Comparison of ENCODE assay signal across 20 cellular contexts in genomic region chr2:61437170-61437569, GRCh38. TPM values are rescaled to one million over a fixed set of nuclear protein-coding genes. Genes with fewer than 3 reads are reported as not detected.
DNase-seq lines count a peak whose midpoint lies in the region; ATAC-seq and TF ChIP-seq lines count a peak whose summit lies in the region.
"Had no signal": no experiment of that assay in that cellular context is flagged by ENCODE, and none has a peak within 500 bp of the region (broad histone marks: within the 10 kb centered on the region; RNA-seq: fewer than 3 reads in every experiment).

No MANE protein-coding gene starts in this region.

- no peak for TF ChIP-seq RAD21 in liver (IDR thresholded peaks at IDR 0.05)

- TF ChIP-seq POLR2A in heart left ventricle (IDR thresholded peaks at IDR 0.05): no peak

- H3K36me3 ChIP-seq in SU-DHL-6 (ENCODE audit: low read length) (no peaks in the 10 kb centered on the region), liver (ENCODE audit: control insufficient read depth in 4 of 4, insufficient read depth in 3 of 4, low read depth in 1 of 4, low read length in 3 of 4) (no peaks in the 10 kb centered on the region), heart left ventricle (no peaks in the 10 kb centered on the region)
- H3K36me3 ChIP-seq: BE2C had no signal

- peaks cover 66% of the 10 kb centered on the region for H3F3A ChIP-seq in SU-DHL-6 (ENCODE audit: insufficient read depth)

- no peaks in the 10 kb centered on the region for H4K20me1 ChIP-seq in SU-DHL-6 (ENCODE audit: low read depth, low read length)

- H3K27ac Mint-ChIP-seq in activated T-cell treated with anti-CD3 and anti-CD28 coated beads, Interleukin-2, amount 50 U/mL, for 72 hours: peak overlapping the region; percentile 58
- no peak overlapping the region for H3K27ac Mint-ChIP-seq in activated T-cell treated with anti-CD3 and anti-CD28 coated beads, Interleukin-2, amount 50 U/mL, for 24 hours
- H3K27ac Mint-ChIP-seq in stimulated activated memory B cell treated with anti-CD40 and anti-IgM and Interleukin-4, amounts not matched to agents 10 μg/mL and 1 μg/mL and 100 μg/mL, for 72 hours: peak overlapping the region; percentile 17

- H3K4me1 ChIP-seq in liver (ENCODE audit: control insufficient read depth in 4 of 4, insufficient read depth in 4 of 4, low read length in 3 of 4) (peaks cover 11 to 47% (median 24%) of the 10 kb centered on the region in 4 donors), heart left ventricle (peaks cover 0 to 80% (median 44%) of the 10 kb centered on the region in 12 donors)
- H3K4me1 ChIP-seq: BE2C had no signal

- intact Hi-C loops in heart left ventricle (cut with DNase I): no loop called here

- H3K27me3 ChIP-seq in SU-DHL-6 (ENCODE audit: low read length) (no peaks in the 10 kb centered on the region), liver (ENCODE audit: control insufficient read depth in 4 of 4, insufficient read depth in 4 of 4, low read length in 3 of 4) (no peaks in the 10 kb centered on the region), heart left ventricle (no peaks in the 10 kb centered on the region)
- H3K27me3 ChIP-seq: BE2C had no signal

- peaks cover 61% of the 10 kb centered on the region for H3K4me1 Mint-ChIP-seq in activated T-cell treated with anti-CD3 and anti-CD28 coated beads, Interleukin-2, amount 50 U/mL, for 72 hours (ENCODE audit: low read depth)
- H3K4me1 Mint-ChIP-seq in activated T-cell treated with anti-CD3 and anti-CD28 coated beads, Interleukin-2, amount 50 U/mL, for 24 hours (ENCODE audit: low read depth): peaks cover 68% of the 10 kb centered on the region
- H3K4me1 Mint-ChIP-seq in stimulated activated memory B cell treated with anti-CD40 and anti-IgM and Interleukin-4, amounts not matched to agents 10 μg/mL and 1 μg/mL and 100 μg/mL, for 72 hours: peaks cover 81% of the 10 kb centered on the region

- H3K36me3 Mint-ChIP-seq in activated T-cell treated with anti-CD3 and anti-CD28 coated beads, Interleukin-2, amount 50 U/mL, for 72 hours (ENCODE audit: insufficient read depth in 2 of 2): peaks cover 15 to 24% of the 10 kb centered on the region in 2 donors
- peaks cover 33% of the 10 kb centered on the region for H3K36me3 Mint-ChIP-seq in activated T-cell treated with anti-CD3 and anti-CD28 coated beads, Interleukin-2, amount 50 U/mL, for 24 hours (ENCODE audit: low read depth)
- H3K36me3 Mint-ChIP-seq in stimulated activated memory B cell treated with anti-CD40 and anti-IgM and Interleukin-4, amounts not matched to agents 10 μg/mL and 1 μg/mL and 100 μg/mL, for 72 hours: peaks cover 50% of the 10 kb centered on the region

- WGBS in liver: 40% methylated on average over 4 of the region's 4 CpGs
- WGBS in heart left ventricle, 4 donors: 92 to 97% (median 94%) methylated on average over 4 of the region's 4 CpGs

- no peaks in the 10 kb centered on the region for H3K27me3 Mint-ChIP-seq in activated T-cell treated with anti-CD3 and anti-CD28 coated beads, Interleukin-2, amount 50 U/mL, for 72 hours (ENCODE audit: low read depth)
- H3K27me3 Mint-ChIP-seq in activated T-cell treated with anti-CD3 and anti-CD28 coated beads, Interleukin-2, amount 50 U/mL, for 24 hours: no peaks in the 10 kb centered on the region
- no peaks in the 10 kb centered on the region for H3K27me3 Mint-ChIP-seq in stimulated activated memory B cell treated with anti-CD40 and anti-IgM and Interleukin-4, amounts not matched to agents 10 μg/mL and 1 μg/mL and 100 μg/mL, for 72 hours

- H3K9me3 ChIP-seq in SU-DHL-6 (ENCODE audit: insufficient read depth, low read length) (no peaks in the 10 kb centered on the region), liver (ENCODE audit: control insufficient read depth in 4 of 4, low read length in 3 of 4) (no peaks in the 10 kb centered on the region), heart left ventricle (peaks cover 0 to 30% (median 8%) of the 10 kb centered on the region in 12 donors)
- H3K9me3 ChIP-seq: BE2C had no signal

- TF ChIP-seq CTCF in SU-DHL-6 (IDR thresholded peaks at IDR 0.05; ENCODE audit: insufficient read depth, low read length, poor library complexity, severe bottlenecking) (no peak), liver (IDR thresholded peaks at IDR 0.05; ENCODE audit: low read depth, low read length, missing input control) (no peak), heart left ventricle (IDR thresholded peaks at IDR 0.05) (no peak)

- H3K9me2 ChIP-seq in SU-DHL-6 (replicated peaks; ENCODE audit: insufficient read depth, low read length): no peaks in the 10 kb centered on the region

- H3K9me3 Mint-ChIP-seq in activated T-cell treated with anti-CD3 and anti-CD28 coated beads, Interleukin-2, amount 50 U/mL, for 72 hours: peaks cover 8 to 12% of the 10 kb centered on the region in 2 donors
- H3K9me3 Mint-ChIP-seq in activated T-cell treated with anti-CD3 and anti-CD28 coated beads, Interleukin-2, amount 50 U/mL, for 24 hours: peaks cover 15% of the 10 kb centered on the region
- H3K9me3 Mint-ChIP-seq in stimulated activated memory B cell treated with anti-CD40 and anti-IgM and Interleukin-4, amounts not matched to agents 10 μg/mL and 1 μg/mL and 100 μg/mL, for 72 hours: peaks cover 9% of the 10 kb centered on the region

- no peak for ATAC-seq in activated T-cell treated with anti-CD3 and anti-CD28 coated beads, Interleukin-2, amount 50 U/mL, for 72 hours (replicated peaks in 1 of 2)
- no peak for ATAC-seq in stimulated activated memory B cell treated with anti-CD40 and anti-IgM and Interleukin-4, amounts not matched to agents 10 μg/mL and 1 μg/mL and 100 μg/mL, for 72 hours
- no peak for ATAC-seq in SK-N-SH treated with all-trans-retinoic acid at 6 μM for 48 hours
- no peak for ATAC-seq in heart left ventricle

- H3K27ac ChIP-seq in SU-DHL-6 (ENCODE audit: low read depth, low read length) (peak overlapping the region; percentile 84), liver (ENCODE audit: low read depth in 1 of 2, low read length in 2 of 2) (peak overlapping the region; percentile 64 to 80), heart left ventricle (peak overlapping the region in 2 of 12 donors; percentile 29 to 73)
- H3K27ac ChIP-seq: RWPE1 had no signal

- peak overlapping the region; percentile 41 for H3K4me2 ChIP-seq in SU-DHL-6 (ENCODE audit: low read depth, low read length, poor library complexity, severe bottlenecking)

- DNase-seq in activated T-cell treated with anti-CD3 and anti-CD28 coated beads, Interleukin-2, amount 50 U/mL, for 72 hours: no peak
- no peak for DNase-seq in activated T-cell treated with anti-CD3 and anti-CD28 coated beads, Interleukin-2, amount 50 U/mL, for 24 hours
- DNase-seq in heart left ventricle (no peak), globus pallidus (ENCODE audit: low spot score) (no peak)
- DNase-seq: 8988T; BE2C; DND-41; GDM1; GOT3; NCI-H1417 treated with DMSO at 0.1 percent for 48 hours; NCI-H1930; NCI-H2171; NCI-H446; NCI-H69; NK-92 treated with Interleukin-12 subunit alpha and Interleukin-12 subunit beta, amount 100 ng/mL, for 24 hours had no signal

- H3K4me3 ChIP-seq in SU-DHL-6 (ENCODE audit: insufficient read depth, low read length, poor library complexity, severe bottlenecking) (no peak overlapping the region), liver (ENCODE audit: low read depth in 1 of 3, low read length in 3 of 3) (peak overlapping the region in 1 of 3 donors; percentile 5), heart left ventricle (no peak overlapping the region)

- H2AFZ ChIP-seq in SU-DHL-6 (ENCODE audit: low read depth, low read length, severe bottlenecking): no peak overlapping the region

- H3K79me2 ChIP-seq in SU-DHL-6 (ENCODE audit: insufficient read depth, low read length): peaks cover 99% of the 10 kb centered on the region

- H3K9ac ChIP-seq in SU-DHL-6 (ENCODE audit: low read length) (no peak overlapping the region), liver (ENCODE audit: low read depth in 1 of 2, low read length in 2 of 2) (peak overlapping the region in 1 of 2 donors; percentile 17)

- no peak overlapping the region for H3K4me3 Mint-ChIP-seq in activated T-cell treated with anti-CD3 and anti-CD28 coated beads, Interleukin-2, amount 50 U/mL, for 72 hours
- no peak overlapping the region for H3K4me3 Mint-ChIP-seq in activated T-cell treated with anti-CD3 and anti-CD28 coated beads, Interleukin-2, amount 50 U/mL, for 24 hours
- no peak overlapping the region for H3K4me3 Mint-ChIP-seq in stimulated activated memory B cell treated with anti-CD40 and anti-IgM and Interleukin-4, amounts not matched to agents 10 μg/mL and 1 μg/mL and 100 μg/mL, for 72 hours

TF ChIP-seq in liver, 16 proteins besides CTCF, POLR2A, EP300 and RAD21 (continues in another document):
- TF ChIP-seq, protein P1, sequence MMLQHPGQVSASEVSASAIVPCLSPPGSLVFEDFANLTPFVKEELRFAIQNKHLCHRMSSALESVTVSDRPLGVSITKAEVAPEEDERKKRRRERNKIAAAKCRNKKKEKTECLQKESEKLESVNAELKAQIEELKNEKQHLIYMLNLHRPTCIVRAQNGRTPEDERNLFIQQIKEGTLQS (IDR thresholded peaks at IDR 0.05): no peak
- TF ChIP-seq YY1 (IDR thresholded peaks at IDR 0.05) (no peak), NR2F2 (IDR thresholded peaks at IDR 0.05) (no peak), RXRA (IDR thresholded peaks at IDR 0.05) (no peak), HNF4A (conservative IDR thresholded peaks at IDR 0.05) (no peak)

TF ChIP-seq in SK-N-SH treated with all-trans-retinoic acid at 6 μM for 48 hours, 23 proteins besides CTCF, POLR2A, EP300 and RAD21:
- TF ChIP-seq PPARA (CRISPR knock-in tag; IDR thresholded peaks at IDR 0.05; ENCODE audit: borderline replicate concordance) (no peak), ZFP3 (CRISPR knock-in tag; IDR thresholded peaks at IDR 0.05) (no peak), SNAI2 (CRISPR knock-in tag; IDR thresholded peaks at IDR 0.05) (no peak), ZNF565 (CRISPR knock-in tag; conservative IDR thresholded peaks at IDR 0.05; ENCODE audit: low read depth) (no peak), RARB (CRISPR knock-in tag; IDR thresholded peaks at IDR 0.05) (no peak), TOX (CRISPR knock-in tag; IDR thresholded peaks at IDR 0.05; ENCODE audit: borderline replicate concordance) (no peak), GLIS3 (CRISPR knock-in tag; IDR thresholded peaks at IDR 0.05) (no peak)
TF ChIP-seq in SK-N-SH treated with all-trans-retinoic acid at 6 μM for 48 hours: peak in this region for 0.

RNA-seq across cellular contexts. Expression of gene USP34, which starts 33.7 kb away (rescaled TPM):
- 100 to 1,000 TPM in 1 of 2 donors, 10 to 100 TPM in 1; 100.0 to 104 TPM for total RNA-seq in activated T-cell treated with anti-CD3 and anti-CD28 coated beads, Interleukin-2, amount 50 U/mL, for 72 hours
- 10 to 100 TPM; 65.9 to 82.7 TPM for total RNA-seq in liver
- polyA plus RNA-seq in liver: 10 to 100 TPM; 13.4 to 36.4 TPM
- 10 to 100 TPM; 48.5 to 82.8 (median 61.9) TPM for total RNA-seq in heart left ventricle
- polyA plus RNA-seq in heart left ventricle: 10 to 100 TPM; 33.3 to 46.2 TPM
